In the genomic region with DNA sequence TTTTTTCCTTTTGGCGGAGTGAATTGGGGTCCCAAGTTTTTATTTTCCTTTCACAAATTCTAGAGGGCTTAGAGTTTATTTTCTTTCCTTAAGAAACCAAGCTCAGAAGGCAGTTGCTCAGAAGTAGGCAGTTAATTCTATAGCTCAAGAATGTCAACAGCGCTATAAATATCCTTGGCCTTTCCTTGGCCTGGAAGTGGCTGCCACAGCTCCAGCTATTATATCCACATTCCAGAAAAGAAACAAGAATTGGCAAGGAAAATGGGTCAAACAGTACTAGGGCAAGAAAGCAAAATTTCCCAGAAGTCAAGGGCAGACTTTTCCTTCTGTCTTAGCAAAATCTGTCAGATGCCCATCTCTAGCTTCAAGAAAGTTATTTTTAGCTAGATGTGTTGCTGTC, we compare ENCODE assay signal across 1 cellular context.
TF ChIP-seq lines count a peak whose summit lies in the region.

No MANE protein-coding gene starts in this region.

TF ChIP-seq in GM23338, 12 proteins besides CTCF, POLR2A, EP300 and RAD21:
- no peak for TF ChIP-seq REST (IDR thresholded peaks at IDR 0.05; ENCODE audit: unreplicated experiment)
- TF ChIP-seq, protein P1, sequence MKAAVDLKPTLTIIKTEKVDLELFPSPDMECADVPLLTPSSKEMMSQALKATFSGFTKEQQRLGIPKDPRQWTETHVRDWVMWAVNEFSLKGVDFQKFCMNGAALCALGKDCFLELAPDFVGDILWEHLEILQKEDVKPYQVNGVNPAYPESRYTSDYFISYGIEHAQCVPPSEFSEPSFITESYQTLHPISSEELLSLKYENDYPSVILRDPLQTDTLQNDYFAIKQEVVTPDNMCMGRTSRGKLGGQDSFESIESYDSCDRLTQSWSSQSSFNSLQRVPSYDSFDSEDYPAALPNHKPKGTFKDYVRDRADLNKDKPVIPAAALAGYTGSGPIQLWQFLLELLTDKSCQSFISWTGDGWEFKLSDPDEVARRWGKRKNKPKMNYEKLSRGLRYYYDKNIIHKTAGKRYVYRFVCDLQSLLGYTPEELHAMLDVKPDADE (IDR thresholded peaks at IDR 0.05), result no peak
- TF ChIP-seq ZNF331 (CRISPR knock-in tag; IDR thresholded peaks at IDR 0.05; ENCODE audit: low read depth), result no peak
- TF ChIP-seq POLR2AphosphoS5 (IDR thresholded peaks at IDR 0.05; ENCODE audit: low read depth), result no peak
- no peak for TF ChIP-seq NANOG (IDR thresholded peaks at IDR 0.05; ENCODE audit: borderline replicate concordance)
- TF ChIP-seq, protein P2, sequence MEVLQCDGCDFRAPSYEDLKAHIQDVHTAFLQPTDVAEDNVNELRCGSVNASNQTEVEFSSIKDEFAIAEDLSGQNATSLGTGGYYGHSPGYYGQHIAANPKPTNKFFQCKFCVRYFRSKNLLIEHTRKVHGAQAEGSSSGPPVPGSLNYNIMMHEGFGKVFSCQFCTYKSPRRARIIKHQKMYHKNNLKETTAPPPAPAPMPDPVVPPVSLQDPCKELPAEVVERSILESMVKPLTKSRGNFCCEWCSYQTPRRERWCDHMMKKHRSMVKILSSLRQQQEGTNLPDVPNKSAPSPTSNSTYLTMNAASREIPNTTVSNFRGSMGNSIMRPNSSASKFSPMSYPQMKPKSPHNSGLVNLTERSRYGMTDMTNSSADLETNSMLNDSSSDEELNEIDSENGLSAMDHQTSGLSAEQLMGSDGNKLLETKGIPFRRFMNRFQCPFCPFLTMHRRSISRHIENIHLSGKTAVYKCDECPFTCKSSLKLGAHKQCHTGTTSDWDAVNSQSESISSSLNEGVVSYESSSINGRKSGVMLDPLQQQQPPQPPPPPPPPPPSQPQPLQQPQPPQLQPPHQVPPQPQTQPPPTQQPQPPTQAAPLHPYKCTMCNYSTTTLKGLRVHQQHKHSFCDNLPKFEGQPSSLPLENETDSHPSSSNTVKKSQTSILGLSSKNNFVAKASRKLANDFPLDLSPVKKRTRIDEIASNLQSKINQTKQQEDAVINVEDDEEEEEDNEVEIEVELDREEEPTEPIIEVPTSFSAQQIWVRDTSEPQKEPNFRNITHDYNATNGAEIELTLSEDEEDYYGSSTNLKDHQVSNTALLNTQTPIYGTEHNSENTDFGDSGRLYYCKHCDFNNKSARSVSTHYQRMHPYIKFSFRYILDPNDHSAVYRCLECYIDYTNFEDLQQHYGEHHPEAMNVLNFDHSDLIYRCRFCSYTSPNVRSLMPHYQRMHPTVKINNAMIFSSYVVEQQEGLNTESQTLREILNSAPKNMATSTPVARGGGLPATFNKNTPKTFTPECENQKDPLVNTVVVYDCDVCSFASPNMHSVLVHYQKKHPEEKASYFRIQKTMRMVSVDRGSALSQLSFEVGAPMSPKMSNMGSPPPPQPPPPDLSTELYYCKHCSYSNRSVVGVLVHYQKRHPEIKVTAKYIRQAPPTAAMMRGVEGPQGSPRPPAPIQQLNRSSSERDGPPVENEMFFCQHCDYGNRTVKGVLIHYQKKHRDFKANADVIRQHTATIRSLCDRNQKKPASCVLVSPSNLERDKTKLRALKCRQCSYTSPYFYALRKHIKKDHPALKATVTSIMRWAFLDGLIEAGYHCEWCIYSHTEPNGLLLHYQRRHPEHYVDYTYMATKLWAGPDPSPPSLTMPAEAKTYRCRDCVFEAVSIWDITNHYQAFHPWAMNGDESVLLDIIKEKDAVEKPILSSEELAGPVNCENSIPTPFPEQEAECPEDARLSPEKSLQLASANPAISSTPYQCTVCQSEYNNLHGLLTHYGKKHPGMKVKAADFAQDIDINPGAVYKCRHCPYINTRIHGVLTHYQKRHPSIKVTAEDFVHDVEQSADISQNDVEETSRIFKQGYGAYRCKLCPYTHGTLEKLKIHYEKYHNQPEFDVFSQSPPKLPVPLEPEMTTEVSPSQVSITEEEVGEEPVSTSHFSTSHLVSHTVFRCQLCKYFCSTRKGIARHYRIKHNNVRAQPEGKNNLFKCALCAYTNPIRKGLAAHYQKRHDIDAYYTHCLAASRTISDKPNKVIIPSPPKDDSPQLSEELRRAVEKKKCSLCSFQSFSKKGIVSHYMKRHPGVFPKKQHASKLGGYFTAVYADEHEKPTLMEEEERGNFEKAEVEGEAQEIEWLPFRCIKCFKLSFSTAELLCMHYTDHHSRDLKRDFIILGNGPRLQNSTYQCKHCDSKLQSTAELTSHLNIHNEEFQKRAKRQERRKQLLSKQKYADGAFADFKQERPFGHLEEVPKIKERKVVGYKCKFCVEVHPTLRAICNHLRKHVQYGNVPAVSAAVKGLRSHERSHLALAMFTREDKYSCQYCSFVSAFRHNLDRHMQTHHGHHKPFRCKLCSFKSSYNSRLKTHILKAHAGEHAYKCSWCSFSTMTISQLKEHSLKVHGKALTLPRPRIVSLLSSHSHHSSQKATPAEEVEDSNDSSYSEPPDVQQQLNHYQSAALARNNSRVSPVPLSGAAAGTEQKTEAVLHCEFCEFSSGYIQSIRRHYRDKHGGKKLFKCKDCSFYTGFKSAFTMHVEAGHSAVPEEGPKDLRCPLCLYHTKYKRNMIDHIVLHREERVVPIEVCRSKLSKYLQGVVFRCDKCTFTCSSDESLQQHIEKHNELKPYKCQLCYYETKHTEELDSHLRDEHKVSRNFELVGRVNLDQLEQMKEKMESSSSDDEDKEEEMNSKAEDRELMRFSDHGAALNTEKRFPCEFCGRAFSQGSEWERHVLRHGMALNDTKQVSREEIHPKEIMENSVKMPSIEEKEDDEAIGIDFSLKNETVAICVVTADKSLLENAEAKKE (CRISPR knock-in tag; IDR thresholded peaks at IDR 0.05), result no peak
- no peak for TF ChIP-seq EZH2 (IDR thresholded peaks at IDR 0.05; ENCODE audit: low read depth, unreplicated experiment)
- no peak for TF ChIP-seq JUNB (IDR thresholded peaks at IDR 0.05; ENCODE audit: unreplicated experiment)
- TF ChIP-seq STAT1 (IDR thresholded peaks at IDR 0.05; ENCODE audit: unreplicated experiment), result no peak
- TF ChIP-seq EZH2phosphoT487 (IDR thresholded peaks at IDR 0.05; ENCODE audit: unreplicated experiment), result no peak
- TF ChIP-seq CREB1 (CRISPR knock-in tag; IDR thresholded peaks at IDR 0.05; ENCODE audit: low read depth), result no peak
- no peak for TF ChIP-seq ZNF114 (CRISPR knock-in tag; IDR thresholded peaks at IDR 0.05)
